8 cellular contexts compared by ENCODE assay signal in the genomic region with DNA sequence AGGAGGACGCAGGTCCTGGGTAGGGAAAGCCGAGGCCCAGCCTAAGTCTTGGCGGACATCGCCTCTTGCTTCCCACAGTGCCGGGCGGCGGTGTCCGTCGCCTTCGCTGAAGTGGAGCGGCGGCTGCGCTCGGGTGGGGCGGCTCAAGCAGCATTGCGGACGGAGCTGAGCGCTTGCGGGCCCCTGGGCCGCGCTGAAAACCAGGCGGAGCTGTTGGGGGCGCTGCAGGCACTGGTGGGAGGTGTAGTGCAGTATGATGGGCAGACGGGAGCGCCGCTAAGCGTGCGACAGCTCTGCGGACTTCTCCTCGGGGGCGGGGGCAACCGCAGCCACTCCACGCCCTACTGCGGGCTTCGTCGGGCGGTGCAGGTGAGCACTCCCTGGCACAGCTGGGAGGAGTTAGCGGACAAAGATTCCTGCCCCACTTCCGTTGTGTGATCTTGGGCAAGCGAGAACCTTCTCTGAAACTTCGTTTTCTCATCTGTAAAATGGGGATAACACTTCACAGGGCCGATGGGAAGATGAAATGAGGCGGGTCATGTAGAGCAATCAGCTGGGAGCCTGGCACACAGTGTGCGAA. TPM values are rescaled to one million over a fixed set of nuclear protein-coding genes. Genes with fewer than 3 reads are reported as not detected.
DNase-seq lines count a peak whose midpoint lies in the region; ATAC-seq and TF ChIP-seq lines count a peak whose summit lies in the region.

No MANE protein-coding gene starts in this region.

- no peaks in the 10 kb centered on the region for H3K9me3 Mint-ChIP-seq in nephron progenitor cell

- H3K4me3 Mint-ChIP-seq in nephron progenitor cell: peak overlapping the region; percentile 89

- peak overlapping the region; percentile 62 for H3K4me3 ChIP-seq in suprapubic skin

- H3K4me1 Mint-ChIP-seq in nephron progenitor cell: no peaks in the 10 kb centered on the region

- no peak for TF ChIP-seq EP300 in suprapubic skin (IDR thresholded peaks at IDR 0.05)

- 7% methylated on average over 12 of the region's 44 CpGs for WGBS in suprapubic skin

- peaks cover 43% of the 10 kb centered on the region for H3K27me3 Mint-ChIP-seq in nephron progenitor cell (ENCODE audit: low read depth, poor library complexity)

- TF ChIP-seq POLR2A in erythroblast (IDR thresholded peaks at IDR 0.05; ENCODE audit: low read length) (no peak), suprapubic skin (IDR thresholded peaks at IDR 0.05) (no peak)

- peak overlapping the region; percentile 43 for H3K27ac ChIP-seq in suprapubic skin

- ATAC-seq in GM19025 (IDR thresholded peaks at IDR 0.05; ENCODE audit: low read depth, unreplicated experiment): peak; percentile 78
- peak; percentile 87 for ATAC-seq in HG03175 (IDR thresholded peaks at IDR 0.05; ENCODE audit: unreplicated experiment)

- no peak overlapping the region for H3K27ac Mint-ChIP-seq in nephron progenitor cell

- H3K36me3 ChIP-seq in suprapubic skin: no peaks in the 10 kb centered on the region

- peaks cover 66% of the 10 kb centered on the region for H3K27me3 ChIP-seq in suprapubic skin

- peak; percentile 40 for TF ChIP-seq CTCF in nephron progenitor cell (IDR thresholded peaks at IDR 0.05)
- no peak for TF ChIP-seq CTCF in suprapubic skin (IDR thresholded peaks at IDR 0.05)

- DNase-seq in Ammon's horn (ENCODE audit: low spot score) (peak; percentile 47), NCI-H526 (lab: John Stamatoyannopoulos, UW) (peak; percentile 32 to 79), erythroblast (lab: John Stamatoyannopoulos, UW) (peak; percentile 40 to 46), nephron progenitor cell (peak; percentile 87), suprapubic skin (ENCODE audit: low spot score in 2 of 2) (peak in 1 of 2 donors; percentile 66)
- DNase-seq in activated CD8-positive, alpha-beta memory T cell treated with anti-CD3 and anti-CD28 coated beads, Interleukin-2, amount 50 U/mL, for 24 hours (ENCODE audit: extremely low read depth): peak; percentile 39

- H3K36me3 Mint-ChIP-seq in nephron progenitor cell (ENCODE audit: low read depth): no peaks in the 10 kb centered on the region

- peaks cover 18% of the 10 kb centered on the region for H3K4me1 ChIP-seq in suprapubic skin

- H3K9me3 ChIP-seq in suprapubic skin: no peaks in the 10 kb centered on the region

RNA-seq across cellular contexts. Expression of a gene that starts 4.3 kb away (rescaled TPM):
- 10 to 100 TPM in 3 of 4 donors, 1 to 10 TPM in 1; 7.7 to 17.1 (median 13.8) TPM for total RNA-seq in suprapubic skin
